ENCODE assay signal across 22 cellular contexts in the genomic region with DNA sequence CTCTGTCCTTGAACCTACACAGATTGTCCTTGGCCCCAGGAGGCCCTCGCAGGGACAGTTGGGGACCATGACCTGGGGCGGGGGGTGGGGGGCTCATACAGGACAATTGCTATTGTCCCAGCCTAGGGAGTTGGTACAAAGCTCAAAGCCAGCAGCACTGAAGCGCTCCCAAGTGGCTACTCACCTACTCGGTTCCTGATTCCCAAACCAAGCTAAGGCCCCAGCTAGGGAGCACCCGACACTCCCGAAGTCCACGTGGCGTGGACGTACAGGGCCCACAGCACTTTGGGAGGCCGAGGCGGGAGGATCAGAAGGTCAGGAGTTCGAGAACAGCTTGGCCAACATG.
"Had no signal": no experiment of that assay in that cellular context is flagged by ENCODE, and none has a peak within 500 bp of the region (broad histone marks: within the 10 kb centered on the region; RNA-seq: fewer than 3 reads in every experiment).

No MANE protein-coding gene starts in this region.

- H3K27ac Mint-ChIP-seq: natural killer cell treated with Interleukin-12 subunit alpha and Interleukin-12 subunit beta and Interleukin-15 and Interleukin-18, amount 100 ng/mL, for 72 hours; stimulated activated effector memory CD8-positive, alpha-beta T cell treated with anti-CD3 and anti-CD28 coated beads, Interleukin-12 subunit alpha, Interleukin-12 subunit beta, amount 100 ng/mL, for 72 hours had no signal

- H3K4me1 ChIP-seq: gastrocnemius medialis had no signal

- FAIRE-seq: endometrium had no signal

- H3K27me3 ChIP-seq: neural progenitor cell, ovary, right atrium auricular region, suprapubic skin, thyroid gland, upper lobe of right lung, vagina had no signal

- DNase-seq: cortex of kidney; effector memory CD4-positive, alpha-beta T cell; gastrocnemius medialis; left ventricle myocardium inferior; lower lobe of right lung; midbrain; nucleus accumbens; ovary; stimulated activated CD4-positive, alpha-beta T cell treated with anti-CD3 and anti-CD28 coated beads, Interleukin-4, amount 100 ng/mL, for 1 hour; stimulated activated CD8-positive, alpha-beta memory T cell treated with anti-CD3 and anti-CD28 coated beads, Interleukin-4, amount 100 ng/mL, for 48 hours; stimulated activated naive CD8-positive, alpha-beta T cell treated with anti-CD3 and anti-CD28 coated beads, Interleukin-15, Interleukin-2, amounts not matched to agents 100 U/mL and 50 U/mL, for 24 hours; thyroid gland; upper lobe of right lung had no signal

- H2AFZ ChIP-seq: neural progenitor cell had no signal

- ATAC-seq: gastrocnemius medialis; lower lobe of right lung; natural killer cell treated with Interleukin-12 subunit alpha and Interleukin-12 subunit beta and Interleukin-15 and Interleukin-18, amount 100 ng/mL, for 72 hours; stimulated activated effector memory CD8-positive, alpha-beta T cell treated with anti-CD3 and anti-CD28 coated beads, Interleukin-12 subunit alpha, Interleukin-12 subunit beta, amount 100 ng/mL, for 72 hours; stimulated activated naive CD8-positive, alpha-beta T cell treated with anti-CD3 and anti-CD28 coated beads, Interleukin-15, Interleukin-2, amounts not matched to agents 100 U/mL and 50 U/mL, for 24 hours; upper lobe of right lung had no signal

- H3K36me3 Mint-ChIP-seq: memory B cell; natural killer cell treated with Interleukin-12 subunit alpha and Interleukin-12 subunit beta and Interleukin-15 and Interleukin-18, amount 100 ng/mL, for 72 hours; stimulated activated effector memory CD8-positive, alpha-beta T cell treated with anti-CD3 and anti-CD28 coated beads, Interleukin-12 subunit alpha, Interleukin-12 subunit beta, amount 100 ng/mL, for 72 hours had no signal

- H3K4me2 ChIP-seq: neural progenitor cell had no signal

- H3K27ac ChIP-seq: dorsolateral prefrontal cortex, gastrocnemius medialis, left ventricle myocardium inferior, lower lobe of right lung, neural progenitor cell, ovary, right atrium auricular region, suprapubic skin, thyroid gland, upper lobe of right lung, vagina had no signal

- H3K9me3 ChIP-seq: gastrocnemius medialis, left ventricle myocardium inferior, lower lobe of right lung, ovary, right atrium auricular region, suprapubic skin, thyroid gland, upper lobe of right lung, vagina had no signal

- H3K9me3 Mint-ChIP-seq: memory B cell; natural killer cell treated with Interleukin-12 subunit alpha and Interleukin-12 subunit beta and Interleukin-15 and Interleukin-18, amount 100 ng/mL, for 72 hours; neural progenitor cell; stimulated activated effector memory CD8-positive, alpha-beta T cell treated with anti-CD3 and anti-CD28 coated beads, Interleukin-12 subunit alpha, Interleukin-12 subunit beta, amount 100 ng/mL, for 72 hours had no signal

- H3K4me3 ChIP-seq: dorsolateral prefrontal cortex, gastrocnemius medialis, left ventricle myocardium inferior, lower lobe of right lung, neural progenitor cell, ovary, right atrium auricular region, suprapubic skin, thyroid gland, upper lobe of right lung, vagina had no signal

- H3K9ac ChIP-seq: neural progenitor cell had no signal

- H3K36me3 ChIP-seq: gastrocnemius medialis, left ventricle myocardium inferior, lower lobe of right lung, neural progenitor cell, ovary, right atrium auricular region, suprapubic skin, thyroid gland, upper lobe of right lung, vagina had no signal

- H3K4me3 Mint-ChIP-seq: memory B cell; natural killer cell treated with Interleukin-12 subunit alpha and Interleukin-12 subunit beta and Interleukin-15 and Interleukin-18, amount 100 ng/mL, for 72 hours; neural progenitor cell; stimulated activated effector memory CD8-positive, alpha-beta T cell treated with anti-CD3 and anti-CD28 coated beads, Interleukin-12 subunit alpha, Interleukin-12 subunit beta, amount 100 ng/mL, for 72 hours had no signal

- H3K27me3 Mint-ChIP-seq: natural killer cell treated with Interleukin-12 subunit alpha and Interleukin-12 subunit beta and Interleukin-15 and Interleukin-18, amount 100 ng/mL, for 72 hours had no signal
